Comparison of ENCODE assay signal across 1 cellular context in the genomic region with DNA sequence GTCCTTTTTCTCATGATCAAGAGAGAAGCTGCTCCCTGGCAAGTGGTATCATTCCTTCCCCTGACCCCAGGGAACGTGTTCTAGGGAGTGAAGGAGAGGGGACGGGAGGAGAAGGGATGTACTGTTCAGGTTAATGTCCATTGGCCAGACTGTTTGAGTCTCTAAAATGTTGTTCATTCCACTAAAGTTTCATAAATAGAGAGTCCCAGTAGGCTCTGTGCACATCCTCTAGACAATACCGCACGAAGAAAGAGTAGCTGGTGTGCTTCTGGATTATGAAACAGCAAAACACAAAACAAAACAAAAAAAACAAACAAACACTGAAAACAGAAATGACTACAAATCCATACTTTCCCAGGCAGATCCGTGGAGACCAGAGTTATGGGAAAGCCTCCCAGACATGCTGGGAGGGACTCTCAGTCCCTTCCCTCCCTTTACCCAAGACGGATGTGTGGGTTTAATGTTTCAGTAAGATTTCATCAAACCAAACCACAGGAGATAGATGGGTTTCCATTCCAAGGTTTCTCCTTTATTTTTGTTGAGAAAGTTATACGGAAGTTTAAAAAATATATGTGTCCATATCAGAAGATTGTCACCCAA.
TF ChIP-seq lines count a peak whose summit lies in the region.

No MANE protein-coding gene starts in this region.

TF ChIP-seq in A549, 52 proteins besides CTCF, POLR2A, EP300 and RAD21:
- TF ChIP-seq, protein P1, sequence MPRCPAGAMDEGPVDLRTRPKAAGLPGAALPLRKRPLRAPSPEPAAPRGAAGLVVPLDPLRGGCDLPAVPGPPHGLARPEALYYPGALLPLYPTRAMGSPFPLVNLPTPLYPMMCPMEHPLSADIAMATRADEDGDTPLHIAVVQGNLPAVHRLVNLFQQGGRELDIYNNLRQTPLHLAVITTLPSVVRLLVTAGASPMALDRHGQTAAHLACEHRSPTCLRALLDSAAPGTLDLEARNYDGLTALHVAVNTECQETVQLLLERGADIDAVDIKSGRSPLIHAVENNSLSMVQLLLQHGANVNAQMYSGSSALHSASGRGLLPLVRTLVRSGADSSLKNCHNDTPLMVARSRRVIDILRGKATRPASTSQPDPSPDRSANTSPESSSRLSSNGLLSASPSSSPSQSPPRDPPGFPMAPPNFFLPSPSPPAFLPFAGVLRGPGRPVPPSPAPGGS (IDR thresholded peaks at IDR 0.05), result no peak
- TF ChIP-seq NPAS2 (CRISPR knock-in tag; IDR thresholded peaks at IDR 0.05; ENCODE audit: borderline replicate concordance) (no peak), BHLHE40 (IDR thresholded peaks at IDR 0.05; ENCODE audit: low read depth, low read length) (no peak), EHF (CRISPR knock-in tag; IDR thresholded peaks at IDR 0.05) (no peak), MAX (IDR thresholded peaks at IDR 0.05) (no peak)
